14 cellular contexts compared by ENCODE assay signal in genomic region chr11:126350811-126351210, GRCh38. TPM values are rescaled to one million over a fixed set of nuclear protein-coding genes. Genes with fewer than 3 reads are reported as not detected.
DNase-seq lines count a peak whose midpoint lies in the region; ATAC-seq and TF ChIP-seq lines count a peak whose summit lies in the region.
"Had no signal": no experiment of that assay in that cellular context is flagged by ENCODE, and none has a peak within 500 bp of the region (broad histone marks: within the 10 kb centered on the region; RNA-seq: fewer than 3 reads in every experiment).

No MANE protein-coding gene starts in this region.

- H3K79me1 ChIP-seq in mesendoderm (ENCODE audit: low read length): peaks cover 17% of the 10 kb centered on the region

- H3K4me1 ChIP-seq in left ventricle myocardium inferior: peaks cover 94% of the 10 kb centered on the region
- H3K4me1 ChIP-seq in adrenal gland (replicated peaks in 1 of 2): peaks cover 68 to 90% of the 10 kb centered on the region in 2 donors
- peaks cover 30% of the 10 kb centered on the region for H3K4me1 ChIP-seq in mesendoderm (ENCODE audit: control insufficient read depth, low read depth, low read length)
- H3K4me1 ChIP-seq in upper lobe of right lung: peaks cover 69% of the 10 kb centered on the region
- H3K4me1 ChIP-seq: colonic mucosa had no signal

- H3K56ac ChIP-seq in mesendoderm (ENCODE audit: low read length): peak overlapping the region; percentile 32

- DNase-seq in left ventricle myocardium inferior: no peak
- DNase-seq in Right ventricle myocardium inferior (ENCODE audit: missing footprints): no peak
- no peak for DNase-seq in adrenal gland
- DNase-seq in mesendoderm: no peak
- DNase-seq in upper lobe of right lung: no peak
- DNase-seq in Kasumi-1 (lab: John Stamatoyannopoulos, UW): no peak
- DNase-seq in islet precursor cell: no peak
- DNase-seq: activated CD8-positive, alpha-beta memory T cell treated with anti-CD3 and anti-CD28 coated beads for 24 hours; colonic mucosa; DMS53; NCI-H524 treated with DMSO at 0.1 percent for 48 hours; stimulated activated CD4-positive, alpha-beta T cell treated with anti-CD3 and anti-CD28 coated beads, Interleukin-2, amount 100 ng/mL, for 24 hours had no signal

- H3K9ac ChIP-seq in mesendoderm (ENCODE audit: low read length): no peak overlapping the region

- H3K27me3 ChIP-seq in left ventricle myocardium inferior (ENCODE audit: low read depth) (no peaks in the 10 kb centered on the region), adrenal gland (no peaks in the 10 kb centered on the region), mesendoderm (ENCODE audit: insufficient read depth, low read length, poor library complexity) (no peaks in the 10 kb centered on the region), upper lobe of right lung (no peaks in the 10 kb centered on the region)
- H3K27me3 ChIP-seq: colonic mucosa had no signal

- H3K9me3 ChIP-seq in left ventricle myocardium inferior (replicated peaks) (no peaks in the 10 kb centered on the region), adrenal gland (replicated peaks in 1 of 3) (no peaks in the 10 kb centered on the region), upper lobe of right lung (no peaks in the 10 kb centered on the region)
- H3K9me3 ChIP-seq: colonic mucosa had no signal

- no peak for TF ChIP-seq CTCF in left ventricle myocardium inferior (IDR thresholded peaks at IDR 0.05; ENCODE audit: borderline replicate concordance)
- no peak for TF ChIP-seq CTCF in adrenal gland (IDR thresholded peaks at IDR 0.05)
- no peak for TF ChIP-seq CTCF in upper lobe of right lung (IDR thresholded peaks at IDR 0.05)

- H2BK5ac ChIP-seq in mesendoderm (ENCODE audit: low read length): no peak overlapping the region

- no peak overlapping the region for H4K8ac ChIP-seq in mesendoderm (ENCODE audit: low read depth, low read length)

- peak overlapping the region; percentile 39 for H3K23ac ChIP-seq in mesendoderm (ENCODE audit: low read length)

- H3K4ac ChIP-seq in mesendoderm (ENCODE audit: low read depth, low read length): no peak overlapping the region

- no peak for ATAC-seq in Right ventricle myocardium inferior
- no peak for ATAC-seq in upper lobe of right lung
- no peak for ATAC-seq in GM21529 (IDR thresholded peaks at IDR 0.05; ENCODE audit: unreplicated experiment)
- ATAC-seq: HCT116 had no signal

- intact Hi-C loops in left ventricle myocardium inferior (cut with micrococcal nuclease): no loop called here
- intact Hi-C loops in Right ventricle myocardium inferior (cut with DNase I): no loop called here
- intact Hi-C loops in adrenal gland (cut with DNase I): no loop called here
- intact Hi-C loops in upper lobe of right lung (cut with DNase I): no loop called here

- no peak overlapping the region for H3K18ac ChIP-seq in mesendoderm (ENCODE audit: low read length)

- 37 to 61% (median 48%) methylated on average over 7 of the region's 7 CpGs for WGBS in adrenal gland, 4 donors
- WGBS in mesendoderm (ENCODE audit: extremely low coverage, insufficient coverage, low lambda C conversion rate): no CpG with 5 or more reads among the region's 7 CpGs

- H3K36me3 ChIP-seq in left ventricle myocardium inferior: no peaks in the 10 kb centered on the region
- no peaks in the 10 kb centered on the region for H3K36me3 ChIP-seq in adrenal gland (replicated peaks in 1 of 2)
- H3K36me3 ChIP-seq in mesendoderm (ENCODE audit: control insufficient read depth, insufficient read depth, low read length): peaks cover 2% of the 10 kb centered on the region
- H3K36me3 ChIP-seq in upper lobe of right lung: no peaks in the 10 kb centered on the region
- H3K36me3 ChIP-seq: colonic mucosa had no signal

- H2BK120ac ChIP-seq in mesendoderm (ENCODE audit: low read depth, low read length): no peak overlapping the region

- H2AK5ac ChIP-seq in mesendoderm (ENCODE audit: low read length): no peak overlapping the region

- H3K4me2 ChIP-seq in mesendoderm (ENCODE audit: low read length): no peak overlapping the region

- H3K27ac ChIP-seq in left ventricle myocardium inferior (replicated peaks) (peak overlapping the region; percentile 79), adrenal gland (peak overlapping the region; percentile 52 to 98 (median 71)), mesendoderm (ENCODE audit: low read depth, low read length) (no peak overlapping the region), upper lobe of right lung (peak overlapping the region; percentile 58)
- H3K27ac ChIP-seq: colonic mucosa had no signal

- no peak overlapping the region for H2BK15ac ChIP-seq in mesendoderm (replicated peaks; ENCODE audit: low read depth)

- no peak for TF ChIP-seq POLR2A in adrenal gland (IDR thresholded peaks at IDR 0.05)

- H3K4me3 ChIP-seq in left ventricle myocardium inferior (no peak overlapping the region), adrenal gland (no peak overlapping the region), mesendoderm (ENCODE audit: low read length) (no peak overlapping the region), upper lobe of right lung (no peak overlapping the region)
- H3K4me3 ChIP-seq: colonic mucosa had no signal

- H4K5ac ChIP-seq in mesendoderm (ENCODE audit: low read length): no peak overlapping the region

- H3K79me2 ChIP-seq in mesendoderm (ENCODE audit: control insufficient read depth, insufficient read depth, low read length): peaks cover 5% of the 10 kb centered on the region

RNA-seq across cellular contexts. Expression of gene ST3GAL4, which starts 4.7 kb away (rescaled TPM):
- total RNA-seq in left ventricle myocardium inferior: 61.7 TPM
- 45.1 TPM for total RNA-seq in Right ventricle myocardium inferior
- total RNA-seq in adrenal gland: 100 to 1,000 TPM; 119 to 359 (median 144) TPM
- 100 to 1,000 TPM; 210 to 265 (median 254) TPM for polyA plus RNA-seq in adrenal gland
- 8.4 TPM for polyA plus RNA-seq in mesendoderm (2013, experiment 1 of 2)
- 8.7 TPM for polyA plus RNA-seq in mesendoderm (2013, experiment 2 of 2)
- 39.2 TPM for total RNA-seq in upper lobe of right lung

RNA-seq across cellular contexts. Expression of gene DCPS, which starts 47.0 kb away (rescaled TPM):
- total RNA-seq in left ventricle myocardium inferior (12.1 TPM), Right ventricle myocardium inferior (10.8 TPM), adrenal gland (10 to 100 TPM in 7 of 8 donors, 1 to 10 TPM in 1; 8.3 to 22.2 (median 18.8) TPM), upper lobe of right lung (15.5 TPM)
- polyA plus RNA-seq in adrenal gland: 10 to 100 TPM; 18.2 to 45.5 (median 22.4) TPM
- 20.0 TPM for polyA plus RNA-seq in mesendoderm (2013, experiment 1 of 2)
- 20.1 TPM for polyA plus RNA-seq in mesendoderm (2013, experiment 2 of 2)
